ENCODE assay signal across 32 cellular contexts in the genomic region with DNA sequence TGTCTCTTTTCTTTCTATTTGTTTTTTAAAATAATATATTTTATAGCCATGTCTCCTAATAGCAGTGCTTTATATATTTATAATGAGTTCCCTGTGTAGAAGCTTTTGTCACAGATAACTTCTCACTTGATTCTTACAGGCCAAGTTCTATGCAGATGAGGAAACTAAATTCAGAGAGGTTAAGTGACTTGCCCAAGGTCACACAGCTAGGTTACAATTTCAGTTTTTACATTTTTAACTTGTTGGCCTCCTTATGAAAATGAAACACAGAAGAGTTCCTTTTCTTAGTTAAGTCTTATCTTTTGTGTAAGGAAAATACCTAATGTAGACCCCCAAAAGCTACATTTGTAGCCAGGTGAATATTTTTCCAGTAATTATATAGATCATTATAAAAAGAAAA.
"Had no signal": no experiment of that assay in that cellular context is flagged by ENCODE, and none has a peak within 500 bp of the region (broad histone marks: within the 10 kb centered on the region; RNA-seq: fewer than 3 reads in every experiment).

No MANE protein-coding gene starts in this region.

- H3K4me1 ChIP-seq: body of pancreas had no signal

- DNase-seq: activated B cell treated with CpG ODN at 0.5 μM for 24 hours; activated CD4-positive, alpha-beta T cell treated with anti-CD3 and anti-CD28 coated beads for 48 hours; activated CD4-positive, alpha-beta T cell treated with anti-CD3 and anti-CD28 coated beads, Interleukin-2, amount 50 U/mL, for 1 hour; activated CD4-positive, alpha-beta T cell treated with anti-CD3 and anti-CD28 coated beads, Interleukin-2, amount 50 U/mL, for 48 hours; activated CD8-positive, alpha-beta memory T cell treated with anti-CD3 and anti-CD28 coated beads, Interleukin-2, amount 50 U/mL, for 48 hours; activated effector memory CD4-positive, alpha-beta T cell treated with anti-CD3 and anti-CD28 coated beads, Interleukin-2, amount 50 U/mL, for 16 hours; activated naive CD4-positive, alpha-beta T cell treated with anti-CD3 and anti-CD28 coated beads for 36 hours; activated naive CD8-positive, alpha-beta T cell treated with anti-CD3 and anti-CD28 coated beads for 36 hours; activated naive CD8-positive, alpha-beta T cell treated with anti-CD3 and anti-CD28 coated beads, Interleukin-2, amount 50 U/mL, for 24 hours; activated T-cell treated with anti-CD3 and anti-CD28 coated beads for 4 hours; activated T-cell treated with anti-CD3 and anti-CD28 coated beads, Interleukin-2, amount 50 U/mL, for 24 hours; adrenal gland; amygdala; aorta; body of pancreas; caudate nucleus; cortex of kidney; effector memory CD4-positive, alpha-beta T cell; endodermal cell; esophagus squamous epithelium; head of caudate nucleus; hippocampal formation; T-helper 1 cell; T-helper 17 cell; T1000; WERI-Rb-1 had no signal

- H3K9me3 Mint-ChIP-seq: activated B cell treated with CpG ODN at 0.5 μM for 24 hours; activated naive CD4-positive, alpha-beta T cell treated with anti-CD3 and anti-CD28 coated beads for 36 hours; activated naive CD4-positive, alpha-beta T cell treated with anti-CD3 and anti-CD28 coated beads, Interleukin-2, amount 50 U/mL, for 24 hours; activated naive CD8-positive, alpha-beta T cell treated with anti-CD3 and anti-CD28 coated beads for 36 hours; activated naive CD8-positive, alpha-beta T cell treated with anti-CD3 and anti-CD28 coated beads, Interleukin-2, amount 50 U/mL, for 24 hours; activated T-cell treated with anti-CD3 and anti-CD28 coated beads, Interleukin-2, amount 50 U/mL, for 24 hours; endodermal cell; T-helper 2 cell treated with Interferon-gamma antibody and Interleukin-4, amounts not matched to agents 5 μg/mL and 100 μg/mL, for 36 hours had no signal

- H3K4me1 Mint-ChIP-seq: activated B cell treated with CpG ODN at 0.5 μM for 24 hours; activated naive CD4-positive, alpha-beta T cell treated with anti-CD3 and anti-CD28 coated beads, Interleukin-2, amount 50 U/mL, for 24 hours; activated naive CD8-positive, alpha-beta T cell treated with anti-CD3 and anti-CD28 coated beads for 36 hours; activated naive CD8-positive, alpha-beta T cell treated with anti-CD3 and anti-CD28 coated beads, Interleukin-2, amount 50 U/mL, for 24 hours; activated T-helper 17 cell treated with anti-CD3 and anti-CD28 coated beads, Interleukin-2, amount 50 U/mL, for 72 hours; endodermal cell; T-helper 17 cell had no signal

- H3K27ac Mint-ChIP-seq: activated B cell treated with CpG ODN at 0.5 μM for 24 hours; activated naive CD4-positive, alpha-beta T cell treated with anti-CD3 and anti-CD28 coated beads for 36 hours; activated naive CD4-positive, alpha-beta T cell treated with anti-CD3 and anti-CD28 coated beads, Interleukin-2, amount 50 U/mL, for 24 hours; activated naive CD8-positive, alpha-beta T cell treated with anti-CD3 and anti-CD28 coated beads for 36 hours; activated naive CD8-positive, alpha-beta T cell treated with anti-CD3 and anti-CD28 coated beads, Interleukin-2, amount 50 U/mL, for 24 hours; activated T-cell treated with anti-CD3 and anti-CD28 coated beads, Interleukin-2, amount 50 U/mL, for 24 hours; activated T-helper 17 cell treated with anti-CD3 and anti-CD28 coated beads, Interleukin-2, amount 50 U/mL, for 72 hours; endodermal cell; T-helper 17 cell; T-helper 2 cell treated with Interferon-gamma antibody and Interleukin-4, amounts not matched to agents 5 μg/mL and 100 μg/mL, for 36 hours had no signal

- H3K36me3 ChIP-seq: adrenal gland, esophagus squamous epithelium, WERI-Rb-1 had no signal

- H3K4me3 ChIP-seq: adrenal gland, body of pancreas, esophagus squamous epithelium had no signal

- H3K36me3 Mint-ChIP-seq: activated naive CD4-positive, alpha-beta T cell treated with anti-CD3 and anti-CD28 coated beads, Interleukin-2, amount 50 U/mL, for 24 hours; activated naive CD8-positive, alpha-beta T cell treated with anti-CD3 and anti-CD28 coated beads for 36 hours had no signal

- H3K27me3 Mint-ChIP-seq: activated B cell treated with CpG ODN at 0.5 μM for 24 hours; activated naive CD8-positive, alpha-beta T cell treated with anti-CD3 and anti-CD28 coated beads for 36 hours; activated naive CD8-positive, alpha-beta T cell treated with anti-CD3 and anti-CD28 coated beads, Interleukin-2, amount 50 U/mL, for 24 hours; T-helper 17 cell had no signal

- H3K27ac ChIP-seq: adrenal gland, body of pancreas, esophagus squamous epithelium, WERI-Rb-1 had no signal

- ATAC-seq: activated CD4-positive, CD25-positive, alpha-beta regulatory T cell treated with anti-CD3 and anti-CD28 coated beads, Interleukin-2, amount 50 U/mL, for 24 hours; activated naive CD8-positive, alpha-beta T cell treated with anti-CD3 and anti-CD28 coated beads, Interleukin-2, amount 50 U/mL, for 24 hours; activated T-helper 17 cell treated with anti-CD3 and anti-CD28 coated beads, Interleukin-2, amount 50 U/mL, for 72 hours; body of pancreas; T-helper 17 cell had no signal

- H3K27me3 ChIP-seq: adrenal gland, body of pancreas, esophagus squamous epithelium had no signal

- FAIRE-seq: colon, frontal cortex had no signal

- H3K4me3 Mint-ChIP-seq: activated B cell treated with CpG ODN at 0.5 μM for 24 hours; activated naive CD4-positive, alpha-beta T cell treated with anti-CD3 and anti-CD28 coated beads for 36 hours; activated naive CD4-positive, alpha-beta T cell treated with anti-CD3 and anti-CD28 coated beads, Interleukin-2, amount 50 U/mL, for 24 hours; activated naive CD8-positive, alpha-beta T cell treated with anti-CD3 and anti-CD28 coated beads for 36 hours; activated naive CD8-positive, alpha-beta T cell treated with anti-CD3 and anti-CD28 coated beads, Interleukin-2, amount 50 U/mL, for 24 hours; activated T-cell treated with anti-CD3 and anti-CD28 coated beads, Interleukin-2, amount 50 U/mL, for 24 hours; activated T-helper 17 cell treated with anti-CD3 and anti-CD28 coated beads, Interleukin-2, amount 50 U/mL, for 72 hours; endodermal cell; T-helper 17 cell; T-helper 2 cell treated with Interferon-gamma antibody and Interleukin-4, amounts not matched to agents 5 μg/mL and 100 μg/mL, for 36 hours had no signal

- H3K9me3 ChIP-seq: adrenal gland, body of pancreas, esophagus squamous epithelium had no signal
